ENCODE assay signal across 28 cellular contexts in the genomic region with DNA sequence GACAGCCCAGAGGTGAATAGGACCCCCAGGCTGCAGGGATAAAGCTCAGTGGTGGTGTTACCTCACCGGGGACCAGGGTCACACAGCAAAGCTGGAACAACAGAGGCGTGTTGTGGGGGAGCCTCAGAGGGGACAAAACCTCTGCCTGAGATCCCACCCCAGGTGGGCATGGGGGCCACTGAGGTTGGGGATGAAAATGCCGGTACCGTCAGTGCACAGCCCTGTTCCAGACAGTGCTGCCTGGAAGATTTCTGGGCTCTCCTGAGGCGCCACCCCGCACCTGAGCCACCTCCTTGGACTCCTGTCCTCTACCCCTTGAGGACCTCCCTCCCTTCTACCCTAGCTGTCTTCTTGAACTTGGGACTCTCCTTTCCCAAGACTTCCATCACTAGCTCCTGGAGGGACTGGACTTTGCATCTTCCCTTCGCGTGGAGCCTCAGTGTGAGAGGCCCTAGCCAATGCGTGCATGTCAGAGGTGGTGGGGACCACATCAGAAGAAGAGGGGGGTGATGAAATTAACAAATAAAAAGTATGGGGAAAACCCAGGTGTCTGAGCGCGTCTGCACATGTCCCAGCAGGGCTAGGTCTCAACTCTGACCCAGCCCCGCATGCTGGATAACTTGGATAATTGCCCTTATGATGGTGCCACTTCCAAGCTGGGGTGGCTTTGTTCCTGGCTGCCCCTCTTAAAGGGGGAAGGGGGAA. TPM values are rescaled to one million over a fixed set of nuclear protein-coding genes. Genes with fewer than 3 reads are reported as not detected.
DNase-seq lines count a peak whose midpoint lies in the region; ATAC-seq and TF ChIP-seq lines count a peak whose summit lies in the region.
"Had no signal": no experiment of that assay in that cellular context is flagged by ENCODE, and none has a peak within 500 bp of the region (broad histone marks: within the 10 kb centered on the region; RNA-seq: fewer than 3 reads in every experiment).

No MANE protein-coding gene starts in this region.

- no peak overlapping the region for H3K27ac Mint-ChIP-seq in activated T-cell treated with anti-CD3 and anti-CD28 coated beads, Interleukin-2, amount 50 U/mL, for 72 hours
- H3K27ac Mint-ChIP-seq in T-helper 17 cell = no peak overlapping the region
- peak overlapping the region; percentile 1 for H3K27ac Mint-ChIP-seq in stimulated activated memory B cell treated with anti-CD40 and anti-IgM and Interleukin-4, amounts not matched to agents 10 μg/mL and 1 μg/mL and 100 μg/mL, for 72 hours
- H3K27ac Mint-ChIP-seq: stimulated activated effector memory CD8-positive, alpha-beta T cell treated with anti-CD3 and anti-CD28 coated beads, Interleukin-12 subunit alpha, Interleukin-12 subunit beta, amount 100 ng/mL, for 72 hours had no signal

- ATAC-seq in activated T-cell treated with anti-CD3 and anti-CD28 coated beads, Interleukin-2, amount 50 U/mL, for 72 hours (replicated peaks in 1 of 2) = peak; percentile 42 to 67
- peak; percentile 37 for ATAC-seq in T-helper 17 cell
- peak; percentile 25 for ATAC-seq in stimulated activated memory B cell treated with anti-CD40 and anti-IgM and Interleukin-4, amounts not matched to agents 10 μg/mL and 1 μg/mL and 100 μg/mL, for 72 hours
- ATAC-seq in GM18867 (IDR thresholded peaks at IDR 0.05; ENCODE audit: unreplicated experiment) = no peak
- ATAC-seq: stimulated activated effector memory CD8-positive, alpha-beta T cell treated with anti-CD3 and anti-CD28 coated beads, Interleukin-12 subunit alpha, Interleukin-12 subunit beta, amount 100 ng/mL, for 72 hours had no signal

- TF ChIP-seq CTCF in epithelial cell of esophagus (IDR thresholded peaks at IDR 0.05; ENCODE audit: insufficient read depth, low read depth, low read length, missing control alignments) = no peak

- H3K4me3 Mint-ChIP-seq in activated T-cell treated with anti-CD3 and anti-CD28 coated beads, Interleukin-2, amount 50 U/mL, for 72 hours = peak overlapping the region in 1 of 2 donors; percentile 27
- H3K4me3 Mint-ChIP-seq in T-helper 17 cell = no peak overlapping the region
- H3K4me3 Mint-ChIP-seq in stimulated activated memory B cell treated with anti-CD40 and anti-IgM and Interleukin-4, amounts not matched to agents 10 μg/mL and 1 μg/mL and 100 μg/mL, for 72 hours = no peak overlapping the region
- H3K4me3 Mint-ChIP-seq: H9; stimulated activated effector memory CD8-positive, alpha-beta T cell treated with anti-CD3 and anti-CD28 coated beads, Interleukin-12 subunit alpha, Interleukin-12 subunit beta, amount 100 ng/mL, for 72 hours had no signal

- H3K36me3 Mint-ChIP-seq in activated T-cell treated with anti-CD3 and anti-CD28 coated beads, Interleukin-2, amount 50 U/mL, for 72 hours (ENCODE audit: insufficient read depth in 2 of 2) = no peaks in the 10 kb centered on the region
- H3K36me3 Mint-ChIP-seq in T-helper 17 cell (ENCODE audit: low read depth) = peaks cover 7% of the 10 kb centered on the region
- peaks cover 19% of the 10 kb centered on the region for H3K36me3 Mint-ChIP-seq in stimulated activated memory B cell treated with anti-CD40 and anti-IgM and Interleukin-4, amounts not matched to agents 10 μg/mL and 1 μg/mL and 100 μg/mL, for 72 hours
- H3K36me3 Mint-ChIP-seq: stimulated activated effector memory CD8-positive, alpha-beta T cell treated with anti-CD3 and anti-CD28 coated beads, Interleukin-12 subunit alpha, Interleukin-12 subunit beta, amount 100 ng/mL, for 72 hours had no signal

- peak in 1 of 2 donors; percentile 31 for DNase-seq in activated T-cell treated with anti-CD3 and anti-CD28 coated beads, Interleukin-2, amount 50 U/mL, for 72 hours
- no peak for DNase-seq in activated T-cell treated with anti-CD3 and anti-CD28 coated beads, Interleukin-2, amount 50 U/mL, for 1 hour
- no peak for DNase-seq in T-helper 17 cell
- peak; percentile 24 for DNase-seq in epithelial cell of esophagus (ENCODE audit: low read depth)
- DNase-seq in middle frontal gyrus (ENCODE audit: extremely low spot score, low spot score) = no peak
- DNase-seq: activated CD4-positive, alpha-beta T cell treated with anti-CD3 and anti-CD28 coated beads, Interleukin-2, amount 50 U/mL, for 4 hours; activated CD8-positive, alpha-beta memory T cell treated with anti-CD3 and anti-CD28 coated beads, Interleukin-2, amount 50 U/mL, for 48 hours; activated gamma-delta T cell; anterior cingulate cortex; Caco-2; caudate nucleus; dermis blood vessel endothelial cell; H9; NCI-H526 treated with DMSO at 0.1 percent for 48 hours; psoas muscle; stimulated activated CD4-positive, alpha-beta T cell treated with anti-CD3 and anti-CD28 coated beads, Interleukin-2, amount 100 ng/mL, for 24 hours; uterus; WERI-Rb-1 had no signal

- H3K4me1 Mint-ChIP-seq in activated T-cell treated with anti-CD3 and anti-CD28 coated beads, Interleukin-2, amount 50 U/mL, for 72 hours (ENCODE audit: low read depth) = peaks cover 10% of the 10 kb centered on the region
- peaks cover 3% of the 10 kb centered on the region for H3K4me1 Mint-ChIP-seq in T-helper 17 cell
- H3K4me1 Mint-ChIP-seq in stimulated activated memory B cell treated with anti-CD40 and anti-IgM and Interleukin-4, amounts not matched to agents 10 μg/mL and 1 μg/mL and 100 μg/mL, for 72 hours = no peaks in the 10 kb centered on the region
- H3K4me1 Mint-ChIP-seq: stimulated activated effector memory CD8-positive, alpha-beta T cell treated with anti-CD3 and anti-CD28 coated beads, Interleukin-12 subunit alpha, Interleukin-12 subunit beta, amount 100 ng/mL, for 72 hours had no signal

- H3K4me3 ChIP-seq in epithelial cell of esophagus (ENCODE audit: low read length) = no peak overlapping the region
- H3K4me3 ChIP-seq: BLaER1 treated with 17β-estradiol and CSF1 and Interleukin-3, amounts not matched to agents 10 nM and 100 nM; psoas muscle; uterus had no signal

- H3K9me3 ChIP-seq in T-helper 17 cell (ENCODE audit: control insufficient read depth, low read length, poor library complexity, severe bottlenecking) = no peaks in the 10 kb centered on the region
- H3K9me3 ChIP-seq: BLaER1 treated with 17β-estradiol and CSF1 and Interleukin-3, amounts not matched to agents 10 nM and 100 nM; Caco-2; neutrophil; psoas muscle; uterus had no signal

- H3K27me3 Mint-ChIP-seq in activated T-cell treated with anti-CD3 and anti-CD28 coated beads, Interleukin-2, amount 50 U/mL, for 72 hours (ENCODE audit: low read depth) = peaks cover 19% of the 10 kb centered on the region
- peaks cover 27% of the 10 kb centered on the region for H3K27me3 Mint-ChIP-seq in T-helper 17 cell
- peaks cover 20% of the 10 kb centered on the region for H3K27me3 Mint-ChIP-seq in stimulated activated memory B cell treated with anti-CD40 and anti-IgM and Interleukin-4, amounts not matched to agents 10 μg/mL and 1 μg/mL and 100 μg/mL, for 72 hours

- H3K9me3 Mint-ChIP-seq in activated T-cell treated with anti-CD3 and anti-CD28 coated beads, Interleukin-2, amount 50 U/mL, for 72 hours = no peaks in the 10 kb centered on the region
- no peaks in the 10 kb centered on the region for H3K9me3 Mint-ChIP-seq in stimulated activated memory B cell treated with anti-CD40 and anti-IgM and Interleukin-4, amounts not matched to agents 10 μg/mL and 1 μg/mL and 100 μg/mL, for 72 hours
- H3K9me3 Mint-ChIP-seq: H9; stimulated activated effector memory CD8-positive, alpha-beta T cell treated with anti-CD3 and anti-CD28 coated beads, Interleukin-12 subunit alpha, Interleukin-12 subunit beta, amount 100 ng/mL, for 72 hours had no signal

RNA-seq across cellular contexts. Expression of gene CNFN, which starts 11.7 kb away (rescaled TPM):
- total RNA-seq in activated T-cell treated with anti-CD3 and anti-CD28 coated beads, Interleukin-2, amount 50 U/mL, for 72 hours = 1 to 10 TPM in 1 of 2 donors, under 1 TPM in 1; 0.53 to 2.1 TPM
- total RNA-seq in T-helper 17 cell = not detected
- total RNA-seq: dermis blood vessel endothelial cell, glomerular endothelial cell, LHCN-M2, lung microvascular endothelial cell, psoas muscle, skeletal muscle tissue, temporal lobe had no signal

RNA-seq across cellular contexts. Expression of gene LIPE, which starts 48.8 kb away (rescaled TPM):
- total RNA-seq in activated T-cell treated with anti-CD3 and anti-CD28 coated beads, Interleukin-2, amount 50 U/mL, for 72 hours = 10 to 100 TPM; 46.5 to 53.8 TPM
- total RNA-seq in T-helper 17 cell = 10 to 100 TPM; 14.5 to 16.9 TPM

RNA-seq across cellular contexts. Expression of gene MEGF8, which starts 52.9 kb away (rescaled TPM):
- 10 to 100 TPM in 1 of 2 donors, 1 to 10 TPM in 1; 9.7 to 14.0 TPM for total RNA-seq in activated T-cell treated with anti-CD3 and anti-CD28 coated beads, Interleukin-2, amount 50 U/mL, for 72 hours
- total RNA-seq in T-helper 17 cell = 1 to 10 TPM; 4.6 to 6.1 TPM
